ENCODE assay signal across 8 cellular contexts in genomic region chr9:127557466-127557869, GRCh38. TPM values are rescaled to one million over a fixed set of nuclear protein-coding genes. Genes with fewer than 3 reads are reported as not detected.
DNase-seq lines count a peak whose midpoint lies in the region; ATAC-seq and TF ChIP-seq lines count a peak whose summit lies in the region.

No MANE protein-coding gene starts in this region.

- H3K36me3 Mint-ChIP-seq in CD8-positive, alpha-beta T cell = no peaks in the 10 kb centered on the region
- H3K36me3 Mint-ChIP-seq in nephron (ENCODE audit: low read depth) = no peaks in the 10 kb centered on the region

- intact Hi-C loops in CD8-positive, alpha-beta T cell (cut with DNase I, micrococcal nuclease) = no loop called here
- intact Hi-C loops in OCI-LY7 (cut with micrococcal nuclease; ENCODE audit: unreplicated experiment) = no loop called here

- H3K4me1 ChIP-seq in CD8-positive, alpha-beta T cell (ENCODE audit: insufficient read depth, low read length) = peaks cover 52% of the 10 kb centered on the region
- H3K4me1 ChIP-seq in OCI-LY7 (ENCODE audit: insufficient read depth, low read length, poor library complexity, severe bottlenecking) = peaks cover 20% of the 10 kb centered on the region

- CTCF ChIA-PET in CD8-positive, alpha-beta T cell (lab: Charles Lee) = interaction anchor here (0.8 to 2.6 kb wide), 7 partner anchors 9 to 54 kb away, joined by 3 to 11 read pairs (median 3); no protein-coding TSS in a partner anchor
- CTCF ChIA-PET in OCI-LY7 (lab: Charles Lee; ENCODE audit: unreplicated experiment) = no interaction called here

- H3K9me2 ChIP-seq in OCI-LY7 (ENCODE audit: insufficient read depth, low read length) = no peaks in the 10 kb centered on the region

- H3K27ac Mint-ChIP-seq in CD8-positive, alpha-beta T cell = peak overlapping the region; percentile 83
- H3K27ac Mint-ChIP-seq in nephron = peak overlapping the region; percentile 81 to 91 (median 90)

- H3K4me2 ChIP-seq in OCI-LY7 (ENCODE audit: low read length) = 0 out of 2 replicates have a peak overlapping the region, but pooled peaks have one; percentile 5

- BruUV-seq in OCI-LY7 (replicated peaks; lab: Mats Ljungman, UMichigan) = no TSS peak

- H3K4me3 Mint-ChIP-seq in CD8-positive, alpha-beta T cell = peak overlapping the region; percentile 69
- no peak overlapping the region for H3K4me3 Mint-ChIP-seq in nephron

- peak overlapping the region; percentile 20 for H2AFZ ChIP-seq in OCI-LY7 (ENCODE audit: low read length)

- H3K27ac ChIP-seq in CD8-positive, alpha-beta T cell (ENCODE audit: low read depth, low read length) = peak overlapping the region; percentile 49
- H3K27ac ChIP-seq in OCI-LY7 (ENCODE audit: low read depth, low read length, poor library complexity, severe bottlenecking) = no peak overlapping the region

- H3K4me3 ChIP-seq in CD8-positive, alpha-beta T cell (ENCODE audit: low read depth, low read length) = peak overlapping the region; percentile 46
- no peak overlapping the region for H3K4me3 ChIP-seq in OCI-LY7 (ENCODE audit: low read depth, low read length, poor library complexity, severe bottlenecking)

- TF ChIP-seq CTCF in CD8-positive, alpha-beta T cell (IDR thresholded peaks at IDR 0.05) = no peak
- TF ChIP-seq CTCF in OCI-LY7 (conservative IDR thresholded peaks at IDR 0.05; ENCODE audit: low read length) = no peak
- TF ChIP-seq CTCF in nephron (IDR thresholded peaks at IDR 0.05; ENCODE audit: unreplicated experiment in 3 of 3) = no peak

- H3K4me1 Mint-ChIP-seq in CD8-positive, alpha-beta T cell (ENCODE audit: low read depth) = peaks cover 67% of the 10 kb centered on the region
- H3K4me1 Mint-ChIP-seq in nephron = peaks cover 59% of the 10 kb centered on the region

- no peak for ATAC-seq in CD8-positive, alpha-beta T cell
- no peak for ATAC-seq in HG02973 (IDR thresholded peaks at IDR 0.05; ENCODE audit: unreplicated experiment)

- no peaks in the 10 kb centered on the region for H3K9me3 Mint-ChIP-seq in CD8-positive, alpha-beta T cell
- no peaks in the 10 kb centered on the region for H3K9me3 Mint-ChIP-seq in nephron

- POLR2A ChIA-PET in CD8-positive, alpha-beta T cell (lab: Charles Lee) = interaction anchor here (1.2 to 1.7 kb wide), 2 partner anchors 11 to 34 kb away, joined by 3 to 7 read pairs; no protein-coding TSS in a partner anchor
- POLR2A ChIA-PET in OCI-LY7 (lab: Charles Lee) = no interaction called here

- H3K36me3 ChIP-seq in CD8-positive, alpha-beta T cell (ENCODE audit: insufficient read depth, low read length) = no peaks in the 10 kb centered on the region
- no peaks in the 10 kb centered on the region for H3K36me3 ChIP-seq in OCI-LY7 (ENCODE audit: insufficient read depth, low read length)

- H4K20me1 ChIP-seq in OCI-LY7 (ENCODE audit: insufficient read depth, low read length) = no peaks in the 10 kb centered on the region

- H3K79me2 ChIP-seq in OCI-LY7 (ENCODE audit: insufficient read depth, low read depth, low read length) = no peaks in the 10 kb centered on the region

- no peaks in the 10 kb centered on the region for H3K27me3 ChIP-seq in CD8-positive, alpha-beta T cell (ENCODE audit: insufficient read depth, low read length)

- no peaks in the 10 kb centered on the region for H3K27me3 Mint-ChIP-seq in CD8-positive, alpha-beta T cell (ENCODE audit: low read depth)
- no peaks in the 10 kb centered on the region for H3K27me3 Mint-ChIP-seq in nephron (ENCODE audit: low read depth)

- peak in 4 of 7 experiments; percentile 4 to 66 (median 22) for DNase-seq in CD8-positive, alpha-beta T cell
- DNase-seq in OCI-LY7 (ENCODE audit: low spot score) (peak; percentile 20), ecto neural progenitor cell (ENCODE audit: low spot score) (peak; percentile 71), OCI-M2 (lab: John Stamatoyannopoulos, UW; ENCODE audit: unreplicated experiment) (no peak)
- DNase-seq in stimulated activated CD4-positive, alpha-beta T cell treated with anti-CD3 and anti-CD28 coated beads, Interleukin-4, amount 100 ng/mL, for 24 hours = no peak
- no peak for DNase-seq in effector CD4-positive, alpha-beta T cell

- H3K9me3 ChIP-seq in CD8-positive, alpha-beta T cell (ENCODE audit: low read length) = no peaks in the 10 kb centered on the region
- no peaks in the 10 kb centered on the region for H3K9me3 ChIP-seq in OCI-LY7 (ENCODE audit: low read length)

RNA-seq across cellular contexts. Expression of gene STXBP1, which starts 54.6 kb away (rescaled TPM):
- total RNA-seq in CD8-positive, alpha-beta T cell = 1 to 10 TPM; 7.7 to 8.9 TPM
- total RNA-seq in OCI-LY7 (2014; rRNA removed; shearing (Covaris generic)) = 3.7 and 4.1 TPM in 2 replicates
- 20.4 and 22.1 TPM in 2 replicates for total RNA-seq in OCI-LY7 (2022)

Comparison
In these comparisons a context has a peak if more than half of its experiments do, and no peak if none do; other contexts are left out.
1. DNase-seq: peak in CD8-positive, alpha-beta T cell (4 of 7), OCI-LY7 (single experiment) and ecto neural progenitor cell (single experiment); none in stimulated activated CD4-positive, alpha-beta T cell treated with anti-CD3 and anti-CD28 coated beads, Interleukin-4, amount 100 ng/mL, for 24 hours (single experiment), effector CD4-positive, alpha-beta T cell (single experiment) and OCI-M2 (single experiment).